11 cellular contexts compared by ENCODE assay signal in the genomic region with DNA sequence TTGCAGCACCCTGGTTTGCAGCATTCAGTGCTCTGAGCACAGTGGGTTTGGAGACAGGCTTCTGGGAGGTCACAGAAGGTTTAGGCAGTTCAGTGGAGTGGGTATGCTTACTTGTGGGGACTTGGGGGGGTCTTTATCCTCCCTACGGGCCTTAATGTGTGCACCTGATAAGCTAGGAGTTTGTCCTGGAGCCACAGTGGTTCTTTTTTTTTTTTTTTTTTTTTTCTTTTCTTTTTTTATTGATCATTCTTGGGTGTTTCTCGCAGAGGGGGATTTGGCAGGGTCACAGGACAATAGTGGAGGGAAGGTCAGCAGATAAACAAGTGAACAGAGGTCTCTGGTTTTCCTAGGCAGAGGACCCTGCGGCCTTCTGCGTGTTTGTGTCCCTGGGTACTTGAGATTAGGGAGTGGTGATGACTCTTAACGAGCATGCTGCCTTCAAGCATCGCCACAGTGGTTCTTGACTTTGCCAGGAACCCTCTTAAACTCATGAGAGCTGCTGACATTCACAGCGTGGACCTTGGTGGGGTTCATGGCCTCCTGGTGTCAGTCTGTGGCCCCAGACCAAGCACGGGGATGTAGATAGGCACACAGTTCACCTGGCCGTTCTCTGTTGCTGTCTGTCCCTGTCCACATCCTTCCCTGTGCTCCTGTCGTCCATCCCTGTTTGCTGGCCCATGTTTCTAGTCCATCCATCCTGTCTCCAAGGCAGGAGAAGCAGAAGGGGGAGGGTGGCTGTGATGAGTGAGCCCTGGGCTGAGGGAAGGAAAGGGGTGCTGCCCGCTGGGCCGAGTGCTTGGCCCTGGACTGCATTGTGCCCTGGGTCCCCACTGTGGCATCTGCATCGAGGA. TPM values are rescaled to one million over a fixed set of nuclear protein-coding genes. Genes with fewer than 3 reads are reported as not detected.
DNase-seq lines count a peak whose midpoint lies in the region.
"Had no signal": no experiment of that assay in that cellular context is flagged by ENCODE, and none has a peak within 500 bp of the region (broad histone marks: within the 10 kb centered on the region; RNA-seq: fewer than 3 reads in every experiment).

No MANE protein-coding gene starts in this region.

- H4K8ac ChIP-seq in neuronal stem cell (ENCODE audit: low read depth, low read length) = no peak overlapping the region

- WGBS in neuronal stem cell (ENCODE audit: extremely low coverage in 2 of 2, insufficient read length in 2 of 2, insufficient replicate concordance in 1 of 2), 2 donors = no CpG with 5 or more reads among the region's 13 CpGs

- H3K18ac ChIP-seq in neuronal stem cell (ENCODE audit: low read length) = no peak overlapping the region

- H3K27me3 ChIP-seq in BLaER1 (no peaks in the 10 kb centered on the region), NT2/D1 (ENCODE audit: insufficient read depth, insufficient read length) (no peaks in the 10 kb centered on the region), neuronal stem cell (ENCODE audit: control insufficient read depth in 3 of 3, insufficient read depth in 3 of 3, low read depth in 1 of 3, low read length in 3 of 3) (no peaks in the 10 kb centered on the region)
- H3K27me3 ChIP-seq in effector memory CD4-positive, alpha-beta T cell (replicated peaks; ENCODE audit: control insufficient read depth, insufficient read depth, low read length, poor library complexity, severe bottlenecking) = no peaks in the 10 kb centered on the region

- H2BK15ac ChIP-seq in neuronal stem cell (ENCODE audit: low read length) = no peak overlapping the region

- H3K4me1 ChIP-seq in BLaER1 (peaks cover 83% of the 10 kb centered on the region), NT2/D1 (ENCODE audit: insufficient read depth, insufficient read length) (peaks cover 35% of the 10 kb centered on the region), neuronal stem cell (ENCODE audit: control insufficient read depth in 2 of 2, insufficient read depth in 1 of 2, low read depth in 1 of 2, low read length in 2 of 2) (peaks cover 43 to 53% of the 10 kb centered on the region in 2 donors)
- peaks cover 68% of the 10 kb centered on the region for H3K4me1 ChIP-seq in effector memory CD4-positive, alpha-beta T cell (ENCODE audit: control insufficient read depth, insufficient read depth, low read length, poor library complexity, severe bottlenecking)

- H3K36me3 ChIP-seq in BLaER1 = peaks cover 63% of the 10 kb centered on the region
- peaks cover 55% of the 10 kb centered on the region for H3K36me3 ChIP-seq in NT2/D1 (ENCODE audit: insufficient read depth, insufficient read length, low read length)
- H3K36me3 ChIP-seq in effector memory CD4-positive, alpha-beta T cell (ENCODE audit: control insufficient read depth, insufficient read depth, low read length) = peaks cover 7% of the 10 kb centered on the region
- H3K36me3 ChIP-seq in neuronal stem cell (replicated peaks in 1 of 2; ENCODE audit: control insufficient read depth in 2 of 2, insufficient read depth in 2 of 2, low read length in 2 of 2) = peaks cover 31 to 63% of the 10 kb centered on the region in 2 donors

- peak overlapping the region; percentile 94 for H3K23ac ChIP-seq in neuronal stem cell (ENCODE audit: low read depth, low read length, poor library complexity)

- H2BK120ac ChIP-seq in neuronal stem cell (ENCODE audit: low read depth, low read length) = no peak overlapping the region

- H3K9ac ChIP-seq in BLaER1 (peak overlapping the region; percentile 97), NT2/D1 (ENCODE audit: insufficient read length, low read depth) (peak overlapping the region; percentile 70), neuronal stem cell (ENCODE audit: low read depth, low read length, poor library complexity) (peak overlapping the region; percentile 78)
- H3K9ac ChIP-seq: KMS-11 had no signal

- DNase-seq in NT2/D1 (ENCODE audit: low read depth, low spot score) (no peak), neuronal stem cell (ENCODE audit: low spot score) (no peak), occipital lobe (lab: John Stamatoyannopoulos, UW) (no peak), MV-4-11 (lab: John Stamatoyannopoulos, UW) (no peak), NCI-H2107 (lab: John Stamatoyannopoulos, UW) (no peak)
- DNase-seq in effector memory CD4-positive, alpha-beta T cell = no peak
- no peak for DNase-seq in central memory CD4-positive, alpha-beta T cell
- DNase-seq: activated CD8-positive, alpha-beta memory T cell treated with anti-CD3 and anti-CD28 coated beads, Interleukin-2, amount 50 U/mL, for 48 hours had no signal

- no peak overlapping the region for H3K14ac ChIP-seq in neuronal stem cell (ENCODE audit: low read length)

- no peak overlapping the region for H4K91ac ChIP-seq in neuronal stem cell (ENCODE audit: low read depth, low read length, poor library complexity)

- H3K4me2 ChIP-seq in BLaER1 (peak overlapping the region; percentile 94), neuronal stem cell (ENCODE audit: insufficient read depth, low read length, poor library complexity, severe bottlenecking) (no peak overlapping the region)

- H2AFZ ChIP-seq in neuronal stem cell (ENCODE audit: low read length) = no peak overlapping the region

- H4K20me1 ChIP-seq in BLaER1 = peaks cover 73% of the 10 kb centered on the region

- H2BK5ac ChIP-seq in neuronal stem cell (ENCODE audit: low read length) = no peak overlapping the region

- H3K9me3 ChIP-seq in BLaER1 = no peaks in the 10 kb centered on the region
- H3K9me3 ChIP-seq in NT2/D1 (ENCODE audit: insufficient read depth, low read length) = no peaks in the 10 kb centered on the region
- H3K9me3 ChIP-seq in effector memory CD4-positive, alpha-beta T cell (ENCODE audit: control insufficient read depth, low read length) = no peaks in the 10 kb centered on the region
- no peaks in the 10 kb centered on the region for H3K9me3 ChIP-seq in neuronal stem cell (replicated peaks in 1 of 2; ENCODE audit: control insufficient read depth in 2 of 2, insufficient read depth in 1 of 2, low read depth in 1 of 2, low read length in 2 of 2)
- H3K9me3 ChIP-seq: mucosa of descending colon had no signal

- no peak overlapping the region for H3K4ac ChIP-seq in neuronal stem cell (ENCODE audit: low read length)

- H2BK12ac ChIP-seq in neuronal stem cell (ENCODE audit: low read length) = no peak overlapping the region

- H3K4me3 ChIP-seq in BLaER1 = peak overlapping the region; percentile 97
- H3K4me3 ChIP-seq in NT2/D1 (ENCODE audit: insufficient read length, low read depth) = peak overlapping the region; percentile 71
- peak overlapping the region; percentile 72 for H3K4me3 ChIP-seq in effector memory CD4-positive, alpha-beta T cell (ENCODE audit: insufficient read depth, low read depth, low read length, poor library complexity, severe bottlenecking)
- H3K4me3 ChIP-seq in neuronal stem cell (ENCODE audit: low read length in 2 of 2) = peak overlapping the region; percentile 91 to 98
- H3K4me3 ChIP-seq: mucosa of descending colon had no signal

- H3K27ac ChIP-seq in BLaER1 = peak overlapping the region; percentile 97
- peak overlapping the region; percentile 84 for H3K27ac ChIP-seq in effector memory CD4-positive, alpha-beta T cell (ENCODE audit: insufficient read depth, low read length, poor library complexity, severe bottlenecking)
- no peak overlapping the region for H3K27ac ChIP-seq in neuronal stem cell (replicated peaks; ENCODE audit: low read length)
- H3K27ac ChIP-seq: KMS-11 had no signal

- no peak overlapping the region for H2AK5ac ChIP-seq in neuronal stem cell (ENCODE audit: low read depth, low read length)

- H3K79me1 ChIP-seq in neuronal stem cell (ENCODE audit: low read depth, low read length) = peaks cover 29% of the 10 kb centered on the region

RNA-seq across cellular contexts. Expression of a gene that starts 2.7 kb away (rescaled TPM):
- polyA plus RNA-seq in neuronal stem cell (2013, experiment 1 of 2) = 66.3 TPM
- 59.8 TPM for polyA plus RNA-seq in neuronal stem cell (2013, experiment 2 of 2)
- 46.9 TPM for total RNA-seq in occipital lobe

RNA-seq across cellular contexts. Expression of a gene that starts 23.6 kb away (rescaled TPM):
- 15.1 TPM for polyA plus RNA-seq in neuronal stem cell (2013, experiment 1 of 2)
- polyA plus RNA-seq in neuronal stem cell (2013, experiment 2 of 2) = 14.9 TPM
- 8.6 TPM for total RNA-seq in occipital lobe

RNA-seq across cellular contexts. Expression of a gene that starts 26.4 kb away (rescaled TPM):
- polyA plus RNA-seq in neuronal stem cell (2013, experiment 1 of 2) = 0.15 TPM
- polyA plus RNA-seq in neuronal stem cell (2013, experiment 2 of 2) = 0.32 TPM
- total RNA-seq in occipital lobe = not detected

RNA-seq across cellular contexts. Expression of a gene that starts 48.6 kb away (rescaled TPM):
- polyA plus RNA-seq in neuronal stem cell (2013, experiment 1 of 2) = 0.07 TPM
- polyA plus RNA-seq in neuronal stem cell (2013, experiment 2 of 2) = 0.03 TPM
- total RNA-seq in occipital lobe = not detected

RNA-seq across cellular contexts. Expression of a gene that starts 50.7 kb away (rescaled TPM):
- 346 TPM for polyA plus RNA-seq in neuronal stem cell (2013, experiment 1 of 2)
- polyA plus RNA-seq in neuronal stem cell (2013, experiment 2 of 2) = 347 TPM
- 17.0 TPM for total RNA-seq in occipital lobe
